ENCODE assay signal across 20 cellular contexts in the genomic region with DNA sequence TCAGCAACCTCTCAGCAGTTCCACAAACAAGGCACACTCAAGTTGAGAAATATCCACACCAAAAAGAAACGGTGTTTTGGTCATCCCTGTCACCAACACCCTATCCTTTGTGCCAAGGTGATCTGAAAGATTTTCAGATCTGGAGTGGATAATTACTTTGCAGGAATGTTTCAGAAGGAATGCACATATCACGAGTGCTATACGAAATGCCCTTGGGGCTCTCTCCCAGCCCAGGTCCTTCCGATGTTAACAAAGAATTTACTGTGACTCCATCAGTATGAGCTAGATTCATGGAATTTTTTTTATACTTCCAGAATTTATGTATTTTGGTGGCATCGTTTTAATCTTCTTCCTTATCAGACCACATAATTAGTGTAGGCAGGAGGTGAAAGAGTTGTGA.
DNase-seq lines count a peak whose midpoint lies in the region; TF ChIP-seq lines count a peak whose summit lies in the region.
"Had no signal": no experiment of that assay in that cellular context is flagged by ENCODE, and none has a peak within 500 bp of the region (broad histone marks: within the 10 kb centered on the region; RNA-seq: fewer than 3 reads in every experiment).

No MANE protein-coding gene starts in this region.

- no peaks in the 10 kb centered on the region for H3K36me3 Mint-ChIP-seq in mesothelial cell of epicardium
- H3K36me3 Mint-ChIP-seq: CD4-positive, alpha-beta memory T cell had no signal

- no peak overlapping the region for H3K4ac ChIP-seq in mesenchymal stem cell (ENCODE audit: low read depth in 1 of 2, low read length in 2 of 2)

- WGBS in mesenchymal stem cell, result 75% methylated on average over 4 of the region's 5 CpGs

- no peak overlapping the region for H3K18ac ChIP-seq in mesenchymal stem cell (ENCODE audit: low read depth in 1 of 2, low read length in 2 of 2)

- peak overlapping the region; percentile 5 for H3K27ac Mint-ChIP-seq in mesothelial cell of epicardium
- H3K27ac Mint-ChIP-seq: CD4-positive, alpha-beta memory T cell had no signal

- no peak overlapping the region for H3K4me3 Mint-ChIP-seq in mesothelial cell of epicardium
- H3K4me3 Mint-ChIP-seq: CD4-positive, alpha-beta memory T cell had no signal

- no peaks in the 10 kb centered on the region for H3K27me3 Mint-ChIP-seq in mesothelial cell of epicardium (ENCODE audit: low read depth)
- H3K27me3 Mint-ChIP-seq: CD4-positive, alpha-beta memory T cell had no signal

- H3K9me3 Mint-ChIP-seq in mesothelial cell of epicardium, result no peaks in the 10 kb centered on the region

- H3K9ac ChIP-seq in mesenchymal stem cell (ENCODE audit: low read length), result no peak overlapping the region
- H3K9ac ChIP-seq: GM23248 had no signal

- H3K9me3 ChIP-seq in mesenchymal stem cell (ENCODE audit: control insufficient read depth, low read length) (peaks cover 6% of the 10 kb centered on the region), BE2C (no peaks in the 10 kb centered on the region)
- H3K9me3 ChIP-seq: A549, Caco-2 had no signal

- H2BK120ac ChIP-seq in mesenchymal stem cell (ENCODE audit: low read depth, low read length), result no peak overlapping the region

- H3K14ac ChIP-seq in mesenchymal stem cell (ENCODE audit: low read length in 2 of 2), result no peak overlapping the region

- H2BK12ac ChIP-seq in mesenchymal stem cell (ENCODE audit: low read length in 2 of 2), result no peak overlapping the region

- peak; percentile 48 for DNase-seq in NCI-H1048 (lab: John Stamatoyannopoulos, UW)
- peak; percentile 74 for DNase-seq in islet precursor cell
- no peak for DNase-seq in mesothelial cell of epicardium (ENCODE audit: low spot score in 2 of 2, unreplicated experiment in 2 of 2)
- DNase-seq in mesenchymal stem cell, result no peak
- no peak for DNase-seq in cerebellum (ENCODE audit: low spot score)
- no peak for DNase-seq in BE2C
- DNase-seq: 8988T; ACHN; AML-193; C1 segment of cervical spinal cord; Caco-2; CD4-positive, alpha-beta memory T cell; DMS153; EL; GDM1; GM23248; H7; HCEC 1CT had no signal

- H3K27me3 ChIP-seq in mesenchymal stem cell (ENCODE audit: control insufficient read depth in 1 of 2, insufficient read depth in 1 of 2, low read length in 2 of 2) (no peaks in the 10 kb centered on the region), BE2C (no peaks in the 10 kb centered on the region)

- no peak overlapping the region for H2AFZ ChIP-seq in mesenchymal stem cell (ENCODE audit: low read depth, low read length)
- H2AFZ ChIP-seq: GM23248 had no signal

- no peaks in the 10 kb centered on the region for H3K79me1 ChIP-seq in mesenchymal stem cell (replicated peaks; ENCODE audit: low read length, poor library complexity, severe bottlenecking)

- H2AK5ac ChIP-seq in mesenchymal stem cell (ENCODE audit: low read length, severe bottlenecking), result no peak overlapping the region

- H4K8ac ChIP-seq in mesenchymal stem cell (ENCODE audit: low read length), result no peak overlapping the region

- H3K4me1 Mint-ChIP-seq in mesothelial cell of epicardium, result peaks cover 6% of the 10 kb centered on the region
- H3K4me1 Mint-ChIP-seq: CD4-positive, alpha-beta memory T cell had no signal

- H3K27ac ChIP-seq in mesenchymal stem cell (ENCODE audit: low read length, poor library complexity, severe bottlenecking), result no peak overlapping the region
- H3K27ac ChIP-seq: A549, GM23248 had no signal

- H3K4me3 ChIP-seq in mesenchymal stem cell (ENCODE audit: insufficient read depth in 1 of 2, low read depth in 1 of 2, low read length in 2 of 2) (no peak overlapping the region), BE2C (ENCODE audit: low read depth, low read length) (no peak overlapping the region)
- H3K4me3 ChIP-seq: A549, GM12878, GM23248 had no signal

- no peak for TF ChIP-seq CTCF in mesothelial cell of epicardium (IDR thresholded peaks at IDR 0.05; ENCODE audit: unreplicated experiment)
- TF ChIP-seq CTCF in BE2C (IDR thresholded peaks at IDR 0.05; ENCODE audit: low read depth, low read length), result no peak

- H3K36me3 ChIP-seq in mesenchymal stem cell (ENCODE audit: control insufficient read depth in 1 of 2, insufficient read depth in 2 of 2, low read depth in 1 of 2, low read length in 2 of 2) (no peaks in the 10 kb centered on the region), BE2C (no peaks in the 10 kb centered on the region)

- H2BK15ac ChIP-seq in mesenchymal stem cell (ENCODE audit: low read depth, poor library complexity, severe bottlenecking), result no peak overlapping the region

- H3K4me2 ChIP-seq in mesenchymal stem cell (ENCODE audit: low read length, poor library complexity, severe bottlenecking), result no peak overlapping the region
- H3K4me2 ChIP-seq: A549 had no signal

- no peak overlapping the region for H3K23ac ChIP-seq in mesenchymal stem cell (ENCODE audit: low read length in 2 of 2)

- no peak overlapping the region for H4K91ac ChIP-seq in mesenchymal stem cell (ENCODE audit: low read length)

- H3K4me1 ChIP-seq in mesenchymal stem cell (ENCODE audit: control insufficient read depth, insufficient read depth, low read depth, low read length) (no peaks in the 10 kb centered on the region), BE2C (no peaks in the 10 kb centered on the region)
- H3K4me1 ChIP-seq: A549, Caco-2 had no signal

- H2BK5ac ChIP-seq in mesenchymal stem cell (ENCODE audit: low read depth, low read length, poor library complexity, severe bottlenecking), result no peak overlapping the region

Comparison
In these comparisons a context has a peak if more than half of its experiments do, and no peak if none do; other contexts are left out.
1. DNase-seq: peak in NCI-H1048 (single experiment) and islet precursor cell (single experiment); none in mesothelial cell of epicardium (0 of 2), mesenchymal stem cell (single experiment), cerebellum (single experiment) and BE2C (single experiment).